ENCODE assay signal across 1 cellular context in genomic region chr7:87475359-87476178, GRCh38.
TF ChIP-seq lines count a peak whose summit lies in the region.

TSS of gene ABCB4 (minus strand) at chr7:87475680. CDS start at chr7:87475465, 215 bp downstream.

TF ChIP-seq in HepG2, 621 proteins besides CTCF, POLR2A, EP300 and RAD21 (continued from another document and continues in another):
- TF ChIP-seq REST (IDR thresholded peaks at IDR 0.05; ENCODE audit: borderline replicate concordance in 1 of 2, low read depth in 1 of 2, low read length in 2 of 2) (peak in 1 of 2 experiments; percentile 13; a peak in 1 of 4 replicates), ARID2 (CRISPR knock-in tag; IDR thresholded peaks at IDR 0.05; ENCODE audit: borderline replicate concordance) (0 out of 2 replicates have a peak, but pooled peaks have one; percentile 70), UBTF (CRISPR knock-in tag; IDR thresholded peaks at IDR 0.05) (peak; percentile 64; the same call in 1 of the 2 replicates), ZMAT3 (CRISPR knock-in tag; conservative IDR thresholded peaks at IDR 0.05) (0 out of 2 replicates have a peak, but pooled peaks have one; percentile 42), JUND (CRISPR knock-in tag; IDR thresholded peaks at IDR 0.05) (no peak), ATM (IDR thresholded peaks at IDR 0.05; ENCODE audit: borderline replicate concordance) (no peak), ZNF883 (CRISPR knock-in tag; IDR thresholded peaks at IDR 0.05; ENCODE audit: not compliant biosample characterization) (no peak), HOXA3 (CRISPR knock-in tag; IDR thresholded peaks at IDR 0.05) (no peak), ZNF639 (CRISPR knock-in tag; conservative IDR thresholded peaks at IDR 0.05) (no peak), NFATC3 (CRISPR knock-in tag; IDR thresholded peaks at IDR 0.05) (no peak), ZNF512B (CRISPR knock-in tag; IDR thresholded peaks at IDR 0.05; ENCODE audit: borderline replicate concordance) (no peak), FLYWCH1 (CRISPR knock-in tag; IDR thresholded peaks at IDR 0.05) (no peak; the same call in 1 of the 2 replicates), ZFP91 (CRISPR knock-in tag; IDR thresholded peaks at IDR 0.05; ENCODE audit: borderline replicate concordance) (peak; percentile 49; the same call in 1 of the 2 replicates), PRPF4 (IDR thresholded peaks at IDR 0.05; ENCODE audit: low read depth, low read length, poor library complexity, severe bottlenecking) (no peak), RXRA (CRISPR knock-in tag; IDR thresholded peaks at IDR 0.05) (peak; percentile 55; the same call in 1 of the 2 replicates), ZNF205 (CRISPR knock-in tag; IDR thresholded peaks at IDR 0.05) (0 out of 2 replicates have a peak, but pooled peaks have one; percentile 34), SRSF4 (IDR thresholded peaks at IDR 0.05; ENCODE audit: low read depth, low read length, poor library complexity, severe bottlenecking) (no peak), FOXO4 (CRISPR knock-in tag; conservative IDR thresholded peaks at IDR 0.05) (0 out of 2 replicates have a peak, but pooled peaks have one; percentile 31), ESRRA (CRISPR knock-in tag; IDR thresholded peaks at IDR 0.05; ENCODE audit: low read depth) (0 out of 2 replicates have a peak, but pooled peaks have one; percentile 24), ZNF496 (CRISPR knock-in tag; IDR thresholded peaks at IDR 0.05; ENCODE audit: insufficient replicate concordance) (no peak), KAT7 (CRISPR knock-in tag; IDR thresholded peaks at IDR 0.05; ENCODE audit: borderline replicate concordance) (peak; percentile 53; the same call in 1 of the 2 replicates), TOE1 (CRISPR knock-in tag; IDR thresholded peaks at IDR 0.05) (no peak), KIAA2018 (CRISPR knock-in tag; IDR thresholded peaks at IDR 0.05; ENCODE audit: borderline replicate concordance) (no peak), SMARCC2 (IDR thresholded peaks at IDR 0.05) (no peak), DRAP1 (CRISPR knock-in tag; IDR thresholded peaks at IDR 0.05) (no peak), ZFP36 (IDR thresholded peaks at IDR 0.05; ENCODE audit: borderline replicate concordance, low read depth, low read length, partially characterized antibody) (no peak), ZNF652 (CRISPR knock-in tag; IDR thresholded peaks at IDR 0.05; ENCODE audit: borderline replicate concordance, low read depth) (no peak), KDM6A (CRISPR knock-in tag; IDR thresholded peaks at IDR 0.05; ENCODE audit: low read depth) (no peak), ATRX (CRISPR knock-in tag; IDR thresholded peaks at IDR 0.05; ENCODE audit: borderline replicate concordance) (no peak), ZSCAN21 (CRISPR knock-in tag; IDR thresholded peaks at IDR 0.05; ENCODE audit: borderline replicate concordance) (peak; percentile 33; the same call in 1 of the 2 replicates), ZNF296 (CRISPR knock-in tag; conservative IDR thresholded peaks at IDR 0.05) (0 out of 2 replicates have a peak, but pooled peaks have one; percentile 75), TFAP4 (IDR thresholded peaks at IDR 0.05; ENCODE audit: borderline replicate concordance, low read depth) (no peak)
